1 cellular context compared by ENCODE assay signal in genomic region chr5:87266914-87267573, GRCh38.
TF ChIP-seq lines count a peak whose summit lies in the region.

No MANE protein-coding gene starts in this region.

TF ChIP-seq in GM23338, 12 proteins besides CTCF, POLR2A, EP300 and RAD21 (continued from another document):
- TF ChIP-seq ZNF462 (CRISPR knock-in tag; IDR thresholded peaks at IDR 0.05) (no peak), JUNB (IDR thresholded peaks at IDR 0.05; ENCODE audit: unreplicated experiment) (no peak), STAT1 (IDR thresholded peaks at IDR 0.05; ENCODE audit: unreplicated experiment) (no peak)
TF ChIP-seq in GM23338: peak in this region for 0.
